In genomic region chr19:50383852-50384684, GRCh38 we compare ENCODE assay signal across 1 cellular context.
TF ChIP-seq lines count a peak whose summit lies in the region.

TSS of gene POLD1 (plus strand) at chr19:50384347. CDS start at chr19:50398852, 14,505 bp downstream.

TF ChIP-seq in GM12878, 131 proteins besides CTCF, POLR2A, EP300 and RAD21 (continued from another document and continues in another):
- TF ChIP-seq RELB (IDR thresholded peaks at IDR 0.05; ENCODE audit: low read depth) (0 out of 2 replicates have a peak, but pooled peaks have one; percentile 17), BHLHE40 (IDR thresholded peaks at IDR 0.05; ENCODE audit: borderline replicate concordance in 1 of 2, low read depth in 2 of 2, low read length in 1 of 2) (no peak; a peak in 2 of 4 replicates), MYC (IDR thresholded peaks at IDR 0.05; ENCODE audit: insufficient read depth, insufficient read length, insufficient replicate concordance, low read length, severe bottlenecking) (no peak), ZBTB40 (IDR thresholded peaks at IDR 0.05; ENCODE audit: borderline replicate concordance) (no peak), EED (IDR thresholded peaks at IDR 0.05; ENCODE audit: low read depth) (no peak), ZSCAN29 (IDR thresholded peaks at IDR 0.05) (no peak), ZNF207 (IDR thresholded peaks at IDR 0.05; ENCODE audit: borderline replicate concordance) (no peak), RELA (IDR thresholded peaks at IDR 0.05; ENCODE audit: borderline replicate concordance, partially characterized antibody) (no peak), BMI1 (IDR thresholded peaks at IDR 0.05; ENCODE audit: borderline replicate concordance) (no peak), SREBF2 (IDR thresholded peaks at IDR 0.05; ENCODE audit: low read length) (no peak), MEF2A (IDR thresholded peaks at IDR 0.05; ENCODE audit: insufficient read depth, low read depth, low read length) (no peak), SUZ12 (IDR thresholded peaks at IDR 0.05; ENCODE audit: unreplicated experiment) (no peak), NFIC (IDR thresholded peaks at IDR 0.05; ENCODE audit: low read depth, low read length) (no peak), RBBP5 (conservative IDR thresholded peaks at IDR 0.05) (no peak), IRF4 (IDR thresholded peaks at IDR 0.05; ENCODE audit: low read depth, low read length) (no peak), TBL1XR1 (IDR thresholded peaks at IDR 0.05; ENCODE audit: low read depth, low read length) (no peak), JUND (IDR thresholded peaks at IDR 0.05; ENCODE audit: low read depth, low read length) (no peak), SIN3A (IDR thresholded peaks at IDR 0.05; ENCODE audit: low read depth, low read length) (peak; percentile 37; the same call in 1 of the 2 replicates), EGR1 (IDR thresholded peaks at IDR 0.05; ENCODE audit: borderline replicate concordance in 1 of 2, low read depth in 2 of 2, low read length in 2 of 2) (peak; percentile 46 to 84), RFX5 (IDR thresholded peaks at IDR 0.05; ENCODE audit: low read depth, low read length) (no peak), E4F1 (IDR thresholded peaks at IDR 0.05; ENCODE audit: borderline replicate concordance, partially characterized antibody) (no peak), IKZF2 (IDR thresholded peaks at IDR 0.05) (0 out of 4 replicates have a peak, but pooled peaks of 1 of the 2 experiments have one; percentile 11), ATF7 (IDR thresholded peaks at IDR 0.05; ENCODE audit: low read depth) (no peak), RAD51 (IDR thresholded peaks at IDR 0.05) (no peak), ASH2L (IDR thresholded peaks at IDR 0.05; ENCODE audit: borderline replicate concordance, low read depth) (no peak), NR2C1 (IDR thresholded peaks at IDR 0.05) (peak; percentile 95), CBX5 (IDR thresholded peaks at IDR 0.05; ENCODE audit: low read depth) (no peak), NFXL1 (IDR thresholded peaks at IDR 0.05; ENCODE audit: borderline replicate concordance) (no peak), USF2 (IDR thresholded peaks at IDR 0.05; ENCODE audit: borderline replicate concordance, low read depth, low read length) (no peak), ATF3 (IDR thresholded peaks at IDR 0.05; ENCODE audit: borderline replicate concordance, extremely low read depth, low read depth, low read length) (no peak), NBN (IDR thresholded peaks at IDR 0.05) (peak; percentile 73; the same call in 1 of the 2 replicates), MTA3 (IDR thresholded peaks at IDR 0.05; ENCODE audit: borderline replicate concordance, low read length) (no peak), PML (IDR thresholded peaks at IDR 0.05; ENCODE audit: low read length) (no peak), NFYA (IDR thresholded peaks at IDR 0.05; ENCODE audit: borderline replicate concordance, low read depth, low read length) (no peak), CHD2 (IDR thresholded peaks at IDR 0.05; ENCODE audit: borderline replicate concordance, low read depth, low read length) (0 out of 2 replicates have a peak, but pooled peaks have one; percentile 46), ZNF274 (IDR thresholded peaks at IDR 0.05; ENCODE audit: insufficient read depth, insufficient read length) (no peak), CEBPB (IDR thresholded peaks at IDR 0.05; ENCODE audit: borderline replicate concordance in 1 of 2, low read depth in 2 of 2, low read length in 2 of 2) (no peak), PRDM15 (CRISPR knock-in tag; IDR thresholded peaks at IDR 0.05) (no peak), ZBED1 (IDR thresholded peaks at IDR 0.05; ENCODE audit: borderline replicate concordance) (no peak), GATAD2B (conservative IDR thresholded peaks at IDR 0.05; ENCODE audit: low read depth) (no peak), ZZZ3 (IDR thresholded peaks at IDR 0.05; ENCODE audit: control insufficient read depth, insufficient read length, low read depth) (no peak), USF1 (IDR thresholded peaks at IDR 0.05; ENCODE audit: borderline replicate concordance, extremely low read length, insufficient read depth, low read depth, low read length) (peak; percentile 1), BCL11A (IDR thresholded peaks at IDR 0.05; ENCODE audit: low read depth, low read length) (no peak), KAT2A (conservative IDR thresholded peaks at IDR 0.05; ENCODE audit: control insufficient read depth, low read depth, low read length) (no peak), ELK1 (IDR thresholded peaks at IDR 0.05; ENCODE audit: low read depth, low read length) (0 out of 2 replicates have a peak, but pooled peaks have one; percentile 29), CBX3 (IDR thresholded peaks at IDR 0.05; ENCODE audit: borderline replicate concordance, low read depth) (no peak)
